In the genomic region with DNA sequence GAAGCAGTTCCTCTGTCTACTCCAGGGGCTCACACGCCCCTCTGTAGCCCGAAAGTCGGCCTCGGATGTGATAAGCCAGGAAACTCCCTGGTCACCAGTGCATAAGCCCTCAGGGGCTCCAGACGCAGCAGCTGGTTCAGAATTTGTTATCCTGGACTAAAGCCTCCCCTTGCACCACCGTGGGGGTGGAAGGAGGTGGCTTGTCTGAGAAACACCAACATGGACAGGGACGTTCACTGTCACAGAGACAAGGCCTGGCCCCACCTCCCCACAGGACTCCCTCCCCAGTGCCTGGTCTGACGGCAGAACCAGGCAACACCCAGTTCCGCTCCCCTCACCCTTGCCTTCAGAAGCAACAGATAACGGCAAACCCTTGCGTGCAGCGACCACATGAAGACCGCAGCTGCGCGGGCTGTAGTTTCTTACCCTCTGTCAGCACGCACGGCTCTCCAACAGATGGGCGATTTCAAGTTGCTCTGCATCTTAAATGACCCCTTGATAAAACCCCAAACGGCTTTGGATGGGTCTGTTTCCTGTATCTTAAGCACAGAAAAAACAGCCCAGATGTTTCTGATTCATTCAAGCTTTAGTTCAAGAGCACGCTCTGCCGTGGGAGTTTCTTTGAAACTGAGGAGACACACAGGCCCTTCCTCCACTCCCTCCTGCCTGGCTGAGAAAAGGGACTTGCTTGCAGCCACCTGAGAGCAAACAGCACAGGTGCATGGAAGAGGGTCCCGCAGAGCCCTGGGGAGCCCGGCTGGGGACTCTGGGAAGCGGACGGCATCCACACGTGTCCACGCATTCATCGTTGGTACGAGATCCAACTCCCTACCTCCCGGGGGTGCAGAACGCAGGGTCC, we compare ENCODE assay signal across 8 cellular contexts. TPM values are rescaled to one million over a fixed set of nuclear protein-coding genes. Genes with fewer than 3 reads are reported as not detected.
DNase-seq lines count a peak whose midpoint lies in the region; ATAC-seq lines count a peak whose summit lies in the region.

No MANE protein-coding gene starts in this region.

- H3K36me3 Mint-ChIP-seq in activated CD4-positive, alpha-beta T cell treated with anti-CD3 and anti-CD28 coated beads for 36 hours (ENCODE audit: low read depth), result no peaks in the 10 kb centered on the region
- H3K36me3 Mint-ChIP-seq in stimulated activated memory B cell treated with anti-CD40 and anti-IgM and Interleukin-4, amounts not matched to agents 10 μg/mL and 1 μg/mL and 100 μg/mL, for 72 hours, result no peaks in the 10 kb centered on the region

- CTCF ChIA-PET in activated CD4-positive, alpha-beta T cell treated with anti-CD3 and anti-CD28 coated beads for 36 hours (lab: Charles Lee), result interaction anchor here (0.6 to 0.7 kb wide), 2 partner anchors 23 to 678 kb away, joined by 3 read pairs; no protein-coding TSS in a partner anchor

- peaks cover 22% of the 10 kb centered on the region for H3K4me1 Mint-ChIP-seq in activated CD4-positive, alpha-beta T cell treated with anti-CD3 and anti-CD28 coated beads for 36 hours
- H3K4me1 Mint-ChIP-seq in stimulated activated memory B cell treated with anti-CD40 and anti-IgM and Interleukin-4, amounts not matched to agents 10 μg/mL and 1 μg/mL and 100 μg/mL, for 72 hours, result peaks cover 28% of the 10 kb centered on the region

- peak overlapping the region; percentile 22 for H3K4me3 Mint-ChIP-seq in activated CD4-positive, alpha-beta T cell treated with anti-CD3 and anti-CD28 coated beads for 36 hours
- H3K4me3 Mint-ChIP-seq in stimulated activated memory B cell treated with anti-CD40 and anti-IgM and Interleukin-4, amounts not matched to agents 10 μg/mL and 1 μg/mL and 100 μg/mL, for 72 hours, result peak overlapping the region; percentile 33

- peaks cover 29% of the 10 kb centered on the region for H3K27me3 Mint-ChIP-seq in activated CD4-positive, alpha-beta T cell treated with anti-CD3 and anti-CD28 coated beads for 36 hours
- peaks cover 99% of the 10 kb centered on the region for H3K27me3 Mint-ChIP-seq in stimulated activated memory B cell treated with anti-CD40 and anti-IgM and Interleukin-4, amounts not matched to agents 10 μg/mL and 1 μg/mL and 100 μg/mL, for 72 hours

- POLR2A ChIA-PET in activated CD4-positive, alpha-beta T cell treated with anti-CD3 and anti-CD28 coated beads for 36 hours (lab: Charles Lee), result no interaction called here

- intact Hi-C loops in activated CD4-positive, alpha-beta T cell treated with anti-CD3 and anti-CD28 coated beads for 36 hours (cut with DNase I, micrococcal nuclease), result no loop called here
- intact Hi-C loops in Right ventricle myocardium inferior (cut with DNase I), result no loop called here

- H3K9me3 Mint-ChIP-seq in activated CD4-positive, alpha-beta T cell treated with anti-CD3 and anti-CD28 coated beads for 36 hours (ENCODE audit: low read depth), result no peaks in the 10 kb centered on the region
- no peaks in the 10 kb centered on the region for H3K9me3 Mint-ChIP-seq in stimulated activated memory B cell treated with anti-CD40 and anti-IgM and Interleukin-4, amounts not matched to agents 10 μg/mL and 1 μg/mL and 100 μg/mL, for 72 hours

- H3K27ac Mint-ChIP-seq in activated CD4-positive, alpha-beta T cell treated with anti-CD3 and anti-CD28 coated beads for 36 hours, result peak overlapping the region; percentile 85
- H3K27ac Mint-ChIP-seq in stimulated activated memory B cell treated with anti-CD40 and anti-IgM and Interleukin-4, amounts not matched to agents 10 μg/mL and 1 μg/mL and 100 μg/mL, for 72 hours, result peak overlapping the region; percentile 62

- ATAC-seq in activated CD4-positive, alpha-beta T cell treated with anti-CD3 and anti-CD28 coated beads for 36 hours, result peak; percentile 92
- peak; percentile 64 for ATAC-seq in HG03159 (IDR thresholded peaks at IDR 0.05; ENCODE audit: unreplicated experiment)
- ATAC-seq in Right ventricle myocardium inferior, result peak; percentile 81
- ATAC-seq in stimulated activated memory B cell treated with anti-CD40 and anti-IgM and Interleukin-4, amounts not matched to agents 10 μg/mL and 1 μg/mL and 100 μg/mL, for 72 hours, result peak; percentile 78

- DNase-seq in activated CD4-positive, alpha-beta T cell treated with anti-CD3 and anti-CD28 coated beads for 36 hours, result peak; percentile 74
- no peak for DNase-seq in activated CD4-positive, alpha-beta T cell treated with anti-CD3 and anti-CD28 coated beads for 1 hour
- peak; percentile 51 for DNase-seq in activated CD4-positive, CD25-positive, alpha-beta regulatory T cell treated with anti-CD3 and anti-CD28 coated beads, Interleukin-2, amount 50 U/mL, for 72 hours
- no peak for DNase-seq in Right ventricle myocardium inferior (ENCODE audit: missing footprints)
- no peak for DNase-seq in NCI-H2227 treated with DMSO at 0.1 percent for 48 hours (lab: John Stamatoyannopoulos, UW)
- no peak for DNase-seq in pons (ENCODE audit: low spot score)

RNA-seq across cellular contexts. Expression of a gene that starts 44.7 kb away (rescaled TPM):
- total RNA-seq in activated CD4-positive, alpha-beta T cell treated with anti-CD3 and anti-CD28 coated beads for 36 hours, result 1 to 10 TPM in 1 of 2 experiments, under 1 TPM in 1; 0.86 to 1.1 TPM
- 4.4 TPM for total RNA-seq in Right ventricle myocardium inferior

Comparison
In these comparisons a context has a peak if more than half of its experiments do, and no peak if none do; other contexts are left out.
1. DNase-seq: peak in activated CD4-positive, alpha-beta T cell treated with anti-CD3 and anti-CD28 coated beads for 36 hours (single experiment) and activated CD4-positive, CD25-positive, alpha-beta regulatory T cell treated with anti-CD3 and anti-CD28 coated beads, Interleukin-2, amount 50 U/mL, for 72 hours (single experiment); none in activated CD4-positive, alpha-beta T cell treated with anti-CD3 and anti-CD28 coated beads for 1 hour (single experiment), Right ventricle myocardium inferior (single experiment), NCI-H2227 treated with DMSO at 0.1 percent for 48 hours (single experiment) and pons (single experiment).
2. Peak in every context shown above with its lines, with median percentiles within 50 percentile points of each other: ATAC-seq.